1 cellular context compared by ENCODE assay signal in the genomic region with DNA sequence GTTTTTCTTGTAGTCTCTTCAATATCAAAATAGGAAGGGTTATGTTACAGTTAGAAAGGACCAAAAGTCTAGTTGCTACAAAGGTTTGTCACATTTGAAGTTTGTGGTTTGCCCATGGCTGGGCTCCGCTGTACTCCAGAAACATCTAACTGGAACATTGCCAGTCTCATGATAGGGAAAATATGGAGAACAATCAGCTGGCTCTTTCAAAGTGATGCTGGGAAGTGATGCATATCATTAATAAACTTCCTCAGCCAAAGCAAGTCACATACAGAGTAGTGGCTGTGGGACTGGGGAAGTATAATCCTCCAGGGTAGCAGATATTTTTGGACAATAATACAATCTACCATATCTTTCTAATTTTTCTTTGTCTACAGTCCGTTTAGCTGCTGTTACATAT.
TF ChIP-seq lines count a peak whose summit lies in the region.

No MANE protein-coding gene starts in this region.

TF ChIP-seq in SK-N-SH treated with all-trans-retinoic acid at 6 μM for 48 hours, 23 proteins besides CTCF, POLR2A, EP300 and RAD21 (continued from another document):
- TF ChIP-seq, protein P1, sequence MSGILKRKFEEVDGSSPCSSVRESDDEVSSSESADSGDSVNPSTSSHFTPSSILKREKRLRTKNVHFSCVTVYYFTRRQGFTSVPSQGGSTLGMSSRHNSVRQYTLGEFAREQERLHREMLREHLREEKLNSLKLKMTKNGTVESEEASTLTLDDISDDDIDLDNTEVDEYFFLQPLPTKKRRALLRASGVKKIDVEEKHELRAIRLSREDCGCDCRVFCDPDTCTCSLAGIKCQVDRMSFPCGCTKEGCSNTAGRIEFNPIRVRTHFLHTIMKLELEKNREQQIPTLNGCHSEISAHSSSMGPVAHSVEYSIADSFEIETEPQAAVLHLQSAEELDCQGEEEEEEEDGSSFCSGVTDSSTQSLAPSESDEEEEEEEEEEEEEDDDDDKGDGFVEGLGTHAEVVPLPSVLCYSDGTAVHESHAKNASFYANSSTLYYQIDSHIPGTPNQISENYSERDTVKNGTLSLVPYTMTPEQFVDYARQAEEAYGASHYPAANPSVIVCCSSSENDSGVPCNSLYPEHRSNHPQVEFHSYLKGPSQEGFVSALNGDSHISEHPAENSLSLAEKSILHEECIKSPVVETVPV (CRISPR knock-in tag; IDR thresholded peaks at IDR 0.05): no peak
TF ChIP-seq in SK-N-SH treated with all-trans-retinoic acid at 6 μM for 48 hours: peak in this region for 0.
